ENCODE assay signal across 1 cellular context in genomic region chr1:9544926-9545325, GRCh38.
TF ChIP-seq lines count a peak whose summit lies in the region.

No MANE protein-coding gene starts in this region.

TF ChIP-seq in GM12878, 131 proteins besides CTCF, POLR2A, EP300 and RAD21:
- TF ChIP-seq NFIC (IDR thresholded peaks at IDR 0.05; ENCODE audit: low read depth, low read length) (no peak), CBX5 (IDR thresholded peaks at IDR 0.05; ENCODE audit: low read depth) (no peak), PRDM15 (CRISPR knock-in tag; IDR thresholded peaks at IDR 0.05) (no peak), CBFB (IDR thresholded peaks at IDR 0.05; ENCODE audit: low read depth) (no peak), CREB1 (IDR thresholded peaks at IDR 0.05; ENCODE audit: low read depth) (no peak), ATF7 (IDR thresholded peaks at IDR 0.05; ENCODE audit: low read depth) (no peak), YBX1 (IDR thresholded peaks at IDR 0.05) (no peak)
